Comparison of ENCODE assay signal across 12 cellular contexts in the genomic region with DNA sequence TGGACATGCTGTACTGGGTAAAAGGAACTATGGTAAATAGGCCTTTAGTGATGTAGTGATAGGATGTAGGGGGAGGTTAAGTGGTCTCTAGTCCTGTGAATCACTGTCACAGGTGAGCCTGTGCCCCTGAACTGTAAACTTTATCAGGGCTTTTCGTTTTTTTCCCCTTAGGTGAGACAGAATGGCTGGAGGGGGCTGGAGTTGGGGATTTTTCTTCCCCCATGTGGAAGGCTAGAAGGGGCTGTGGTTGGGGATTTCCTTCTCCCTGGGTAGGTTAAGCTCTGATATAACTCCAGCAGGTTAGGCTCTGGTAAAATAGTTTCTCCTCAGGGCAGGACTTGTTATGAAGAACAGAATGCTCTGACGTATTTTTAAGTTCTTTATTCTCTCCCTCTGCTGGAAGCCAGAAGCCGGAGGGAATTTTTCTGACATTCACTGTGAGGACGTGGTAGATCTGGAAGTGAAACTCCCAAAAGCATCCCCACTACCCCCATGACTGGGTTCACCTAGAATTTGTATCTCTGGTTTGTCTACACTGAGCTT. TPM values are rescaled to one million over a fixed set of nuclear protein-coding genes. Genes with fewer than 3 reads are reported as not detected.
A peak's percentile ranks its signal among the peaks of the same experiment; 100 is the strongest.
DNase-seq lines count a peak whose midpoint lies in the region; ATAC-seq and TF ChIP-seq lines count a peak whose summit lies in the region.
"Had no signal": no experiment of that assay in that cellular context is flagged by ENCODE, and none has a peak within 500 bp of the region (broad histone marks: within the 10 kb centered on the region; RNA-seq: fewer than 3 reads in every experiment).

No MANE protein-coding gene starts in this region.

- ATAC-seq in GM18519 (IDR thresholded peaks at IDR 0.05; ENCODE audit: low FRiP score, unreplicated experiment) (peak; percentile 41), GM21515 (IDR thresholded peaks at IDR 0.05; ENCODE audit: unreplicated experiment) (peak; percentile 66), HG03097 (IDR thresholded peaks at IDR 0.05; ENCODE audit: low FRiP score, unreplicated experiment) (peak; percentile 71), memory B cell (ENCODE audit: low read depth) (peak; percentile 73), GM19324 (IDR thresholded peaks at IDR 0.05; ENCODE audit: low FRiP score, unreplicated experiment) (no peak), aorta (ENCODE audit: low FRiP score) (no peak), heart right ventricle (no peak)

- intact Hi-C loops in aorta (cut with DNase I) (no loop called here), heart right ventricle (cut with DNase I) (no loop called here)

- H3K4me1 Mint-ChIP-seq in memory B cell = peaks cover 29% of the 10 kb centered on the region

- H3K4me1 ChIP-seq in aorta (ENCODE audit: control insufficient read depth in 1 of 2, insufficient read depth in 2 of 2, low read length in 2 of 2) (no peaks in the 10 kb centered on the region), heart right ventricle (peaks cover 0 to 20% (median 0%) of the 10 kb centered on the region in 9 donors)
- H3K4me1 ChIP-seq: SJCRH30 had no signal

- H3K4me3 ChIP-seq in aorta (ENCODE audit: low read length in 2 of 2) (no peak overlapping the region), heart right ventricle (no peak overlapping the region)
- H3K4me3 ChIP-seq: SJCRH30 had no signal

- no peaks in the 10 kb centered on the region for H3K27me3 Mint-ChIP-seq in memory B cell

- H3K27me3 ChIP-seq in aorta (ENCODE audit: control insufficient read depth in 1 of 2, insufficient read depth in 2 of 2, low read length in 1 of 2) (no peaks in the 10 kb centered on the region), heart right ventricle (no peaks in the 10 kb centered on the region)
- H3K27me3 ChIP-seq: SJCRH30 had no signal

- H3K36me3 Mint-ChIP-seq in memory B cell = peaks cover 41% of the 10 kb centered on the region

- H3K9me3 ChIP-seq in aorta (ENCODE audit: control insufficient read depth, low read length) (no peaks in the 10 kb centered on the region), heart right ventricle (peaks cover 0 to 16% (median 0%) of the 10 kb centered on the region in 11 donors)

- no peak for TF ChIP-seq CTCF in heart right ventricle (IDR thresholded peaks at IDR 0.05)

- H3K27ac Mint-ChIP-seq in memory B cell = peak overlapping the region; percentile 87

- H3K36me3 ChIP-seq in aorta (ENCODE audit: control insufficient read depth in 1 of 2, insufficient read depth in 2 of 2, low read length in 1 of 2) (peaks cover 0 to 9% of the 10 kb centered on the region in 2 donors), heart right ventricle (peaks cover 0 to 91% (median 27%) of the 10 kb centered on the region in 9 donors)

- WGBS in aorta, 2 donors = 72 to 76% methylated on average over 4 of the region's 4 CpGs
- 78 to 79% methylated on average over 4 of the region's 4 CpGs for WGBS in heart right ventricle, 2 donors

- no peak overlapping the region for H3K4me3 Mint-ChIP-seq in memory B cell

- H3K27ac ChIP-seq in aorta (ENCODE audit: low read depth in 1 of 2, low read length in 2 of 2) = no peak overlapping the region
- no peak overlapping the region for H3K27ac ChIP-seq in heart right ventricle
- H3K27ac ChIP-seq: SJCRH30 had no signal

- DNase-seq in memory B cell (ENCODE audit: low spot score in 2 of 2) = no peak
- no peak for DNase-seq in cortex of kidney (lab: John Stamatoyannopoulos, UW)
- DNase-seq in aorta = no peak
- no peak for DNase-seq in heart right ventricle
- DNase-seq: activated CD4-positive, alpha-beta T cell treated with anti-CD3 and anti-CD28 coated beads for 4 hours; NCI-H526; SJCRH30; small intestine had no signal

- H3K9me3 Mint-ChIP-seq in memory B cell = peaks cover 4% of the 10 kb centered on the region

RNA-seq across cellular contexts. Expression of a gene that starts 28.5 kb away (rescaled TPM):
- total RNA-seq in aorta = 10 to 100 TPM; 31.9 to 42.6 TPM
- 1 to 10 TPM; 5.5 to 6.8 TPM for polyA plus RNA-seq in aorta
- 10 to 100 TPM; 12.9 to 24.8 (median 18.4) TPM for total RNA-seq in heart right ventricle
- 1 to 10 TPM; 2.6 to 6.4 TPM for polyA plus RNA-seq in heart right ventricle

RNA-seq across cellular contexts. Expression of a gene that starts 39.7 kb away (rescaled TPM):
- 10 to 100 TPM; 46.4 to 63.1 TPM for total RNA-seq in aorta
- polyA plus RNA-seq in aorta = 10 to 100 TPM; 25.1 to 78.4 TPM
- 10 to 100 TPM; 18.5 to 71.3 (median 32.0) TPM for total RNA-seq in heart right ventricle
- 10 to 100 TPM; 15.3 to 20.6 TPM for polyA plus RNA-seq in heart right ventricle

Comparison
In these comparisons a context has a peak if more than half of its experiments do, and no peak if none do; other contexts are left out.
1. ATAC-seq: peak in GM18519 (single experiment), GM21515 (single experiment), HG03097 (single experiment) and memory B cell (single experiment); none in GM19324 (single experiment), aorta (single experiment) and heart right ventricle (0 of 8).